ENCODE assay signal across 8 cellular contexts in genomic region chr20:36064661-36065426, GRCh38.
A peak's percentile ranks its signal among the peaks of the same experiment; 100 is the strongest.
DNase-seq lines count a peak whose midpoint lies in the region; ATAC-seq and TF ChIP-seq lines count a peak whose summit lies in the region.

No MANE protein-coding gene starts in this region.

- H3K27ac Mint-ChIP-seq in neural progenitor cell = no peak overlapping the region

- H3K4me1 ChIP-seq in neural progenitor cell (peaks cover 6% of the 10 kb centered on the region), stomach (peaks cover 20 to 32% (median 28%) of the 10 kb centered on the region in 4 donors)

- no peaks in the 10 kb centered on the region for H3K79me2 ChIP-seq in neural progenitor cell (ENCODE audit: low read depth)

- peaks cover 64% of the 10 kb centered on the region for H3K27me3 ChIP-seq in neural progenitor cell
- no peaks in the 10 kb centered on the region for H3K27me3 ChIP-seq in stomach

- no peaks in the 10 kb centered on the region for H4K20me1 ChIP-seq in neural progenitor cell (ENCODE audit: low read depth)

- H3K4me3 ChIP-seq in fibroblast of villous mesenchyme (ENCODE audit: low read depth, low read length) (peak overlapping the region; percentile 64), neural progenitor cell (peak overlapping the region; percentile 53), stomach (peak overlapping the region; percentile 64 to 82 (median 66))

- H3K27ac ChIP-seq in RWPE1 (peak overlapping the region; percentile 75), neural progenitor cell (no peak overlapping the region), stomach (peak overlapping the region; percentile 86 to 95 (median 92))

- POLR2A ChIA-PET in RWPE1 (lab: Yijun Ruan, JAX; ENCODE audit: low non-redundant PET) = interaction anchor here (0.7 to 1.7 kb wide), 4 partner anchors 11 to 74 kb away, joined by 3 to 12 read pairs (median 5); no protein-coding TSS in a partner anchor

- H2AFZ ChIP-seq in neural progenitor cell (replicated peaks) = peak overlapping the region; percentile 90

- TF ChIP-seq POLR2A in stomach (IDR thresholded peaks at IDR 0.05) = peak in 2 of 4 donors; percentile 55 to 74

- peak overlapping the region; percentile 90 for H3K4me2 ChIP-seq in neural progenitor cell

- intact Hi-C loops in stomach (cut with DNase I; ENCODE audit: low total_unique reads) = no loop called here

- peaks cover 8% of the 10 kb centered on the region for H3K9me3 Mint-ChIP-seq in neural progenitor cell

- ATAC-seq in GM21825 (IDR thresholded peaks at IDR 0.05; ENCODE audit: unreplicated experiment) = peak; percentile 86

- no peak for TF ChIP-seq EP300 in stomach (IDR thresholded peaks at IDR 0.05)

- 0 to 2% (median 1%) methylated on average over 6 to 61 of the region's 61 CpGs for WGBS in stomach, 5 donors

- H3K9me3 ChIP-seq in neural progenitor cell (ENCODE audit: low read depth) (no peaks in the 10 kb centered on the region), stomach (no peaks in the 10 kb centered on the region)

- peaks cover 20% of the 10 kb centered on the region for H3F3A ChIP-seq in neural progenitor cell (ENCODE audit: low read depth)

- CTCF ChIA-PET in RWPE1 (lab: Yijun Ruan, JAX) = interaction anchor here (0.6 to 2.0 kb wide), 11 partner anchors 9 to 208 kb away, joined by 3 to 11 read pairs (median 3); no protein-coding TSS in a partner anchor

- H3K36me3 ChIP-seq in neural progenitor cell = no peaks in the 10 kb centered on the region
- H3K36me3 ChIP-seq in stomach = no peaks in the 10 kb centered on the region

- H3K27me3 Mint-ChIP-seq in neural progenitor cell (ENCODE audit: insufficient read depth, low read depth) = peaks cover 7% of the 10 kb centered on the region

- peak overlapping the region; percentile 84 for H3K4me3 Mint-ChIP-seq in neural progenitor cell

- no peak overlapping the region for H3K9ac ChIP-seq in neural progenitor cell

- TF ChIP-seq CTCF in RWPE1 (conservative IDR thresholded peaks at IDR 0.05; ENCODE audit: low read depth) = no peak
- TF ChIP-seq CTCF in fibroblast of villous mesenchyme (IDR thresholded peaks at IDR 0.05; ENCODE audit: insufficient read depth, low read depth, low read length) = no peak
- TF ChIP-seq CTCF in neural progenitor cell (IDR thresholded peaks at IDR 0.05) = no peak
- TF ChIP-seq CTCF in stomach (IDR thresholded peaks at IDR 0.05) = no peak

- H3K4me1 Mint-ChIP-seq in neural progenitor cell = peaks cover 14% of the 10 kb centered on the region

- peaks cover 3% of the 10 kb centered on the region for H3K36me3 Mint-ChIP-seq in neural progenitor cell

- DNase-seq in DMS79 treated with DMSO at 0.1 percent for 48 hours (lab: John Stamatoyannopoulos, UW) (peak; percentile 65), LHCN-M2 (ENCODE audit: low read depth) (peak; percentile 92), RWPE1 (ENCODE audit: low spot score) (peak; percentile 98), activated gamma-delta T cell (lab: John Stamatoyannopoulos, UW) (peak; percentile 88), fibroblast of villous mesenchyme (ENCODE audit: low read depth) (peak; percentile 84), neural progenitor cell (ENCODE audit: low spot score) (peak; percentile 97), stomach (peak; percentile 98)
